Comparison of ENCODE assay signal across 16 cellular contexts in genomic region chr12:92096346-92097136, GRCh38. TPM values are rescaled to one million over a fixed set of nuclear protein-coding genes. Genes with fewer than 3 reads are reported as not detected.
DNase-seq lines count a peak whose midpoint lies in the region; ATAC-seq and TF ChIP-seq lines count a peak whose summit lies in the region.
"Had no signal": no experiment of that assay in that cellular context is flagged by ENCODE, and none has a peak within 500 bp of the region (broad histone marks: within the 10 kb centered on the region; RNA-seq: fewer than 3 reads in every experiment).

No MANE protein-coding gene starts in this region.

- H3K4me3 ChIP-seq in osteoblast (ENCODE audit: insufficient read depth, low read length): no peak overlapping the region
- H3K4me3 ChIP-seq: HAP-1, lower lobe of right lung had no signal

- peaks cover 18% of the 10 kb centered on the region for H3K36me3 Mint-ChIP-seq in activated CD4-positive, alpha-beta memory T cell treated with anti-CD3 and anti-CD28 coated beads for 36 hours
- H3K36me3 Mint-ChIP-seq in activated CD4-positive, alpha-beta memory T cell treated with anti-CD3 and anti-CD28 coated beads, Interleukin-2, amount 10 ng/mL, durations not matched to agents 7 days and 5 days (ENCODE audit: low read depth): peaks cover 3% of the 10 kb centered on the region

- H3K27ac Mint-ChIP-seq in activated CD4-positive, alpha-beta memory T cell treated with anti-CD3 and anti-CD28 coated beads for 36 hours: peak overlapping the region; percentile 70
- no peak overlapping the region for H3K27ac Mint-ChIP-seq in activated CD4-positive, alpha-beta memory T cell treated with anti-CD3 and anti-CD28 coated beads, Interleukin-2, amount 10 ng/mL, durations not matched to agents 7 days and 5 days

- H3K4me1 ChIP-seq in osteoblast (ENCODE audit: insufficient read depth, low read length): peaks cover 23% of the 10 kb centered on the region
- H3K4me1 ChIP-seq: lower lobe of right lung had no signal

- ATAC-seq in HG03139 (IDR thresholded peaks at IDR 0.05; ENCODE audit: unreplicated experiment) (no peak), HG02885 (IDR thresholded peaks at IDR 0.05; ENCODE audit: poor library complexity, unreplicated experiment) (no peak)

- H3K4me3 Mint-ChIP-seq in activated CD4-positive, alpha-beta memory T cell treated with anti-CD3 and anti-CD28 coated beads for 36 hours: no peak overlapping the region
- H3K4me3 Mint-ChIP-seq in activated CD4-positive, alpha-beta memory T cell treated with anti-CD3 and anti-CD28 coated beads, Interleukin-2, amount 10 ng/mL, durations not matched to agents 7 days and 5 days: no peak overlapping the region

- intact Hi-C loops in activated CD4-positive, alpha-beta memory T cell treated with anti-CD3 and anti-CD28 coated beads for 36 hours (cut with micrococcal nuclease): loop anchor here (2.0 kb wide), 1 partner anchor 34 kb away; no protein-coding TSS in a partner anchor

- peaks cover 15% of the 10 kb centered on the region for H3K9me3 Mint-ChIP-seq in activated CD4-positive, alpha-beta memory T cell treated with anti-CD3 and anti-CD28 coated beads for 36 hours
- peaks cover 7% of the 10 kb centered on the region for H3K9me3 Mint-ChIP-seq in activated CD4-positive, alpha-beta memory T cell treated with anti-CD3 and anti-CD28 coated beads, Interleukin-2, amount 10 ng/mL, durations not matched to agents 7 days and 5 days

- CTCF ChIA-PET in activated CD4-positive, alpha-beta memory T cell treated with anti-CD3 and anti-CD28 coated beads for 36 hours (lab: Charles Lee): interaction anchor here (1.1 kb wide), 1 partner anchor 715 kb away, joined by 3 read pairs; no protein-coding TSS in a partner anchor
- CTCF ChIA-PET in activated CD4-positive, alpha-beta memory T cell treated with anti-CD3 and anti-CD28 coated beads, Interleukin-2, amount 10 ng/mL, durations not matched to agents 7 days and 5 days (lab: Charles Lee): no interaction called here

- H3K79me2 ChIP-seq in osteoblast (ENCODE audit: insufficient read depth, low read length): no peaks in the 10 kb centered on the region

- DNase-seq in activated CD4-positive, alpha-beta memory T cell treated with anti-CD3 and anti-CD28 coated beads for 36 hours: peak; percentile 17
- DNase-seq in activated CD4-positive, alpha-beta memory T cell treated with anti-CD3 and anti-CD28 coated beads, Interleukin-2, amount 10 ng/mL, durations not matched to agents 7 days and 5 days: no peak
- peak; percentile 52 for DNase-seq in M059J (ENCODE audit: low read depth)
- DNase-seq in astrocyte of the hippocampus (ENCODE audit: low read depth, low spot score): peak; percentile 68
- peak; percentile 64 for DNase-seq in osteoblast (ENCODE audit: insufficient read length, low spot score, missing footprints)
- no peak for DNase-seq in occipital lobe (lab: John Stamatoyannopoulos, UW)
- DNase-seq: amniotic stem cell, Caco-2, Karpas-422, lower lobe of right lung, NCI-H1694, NCI-H524 treated with DMSO at 0.1 percent for 48 hours, RPMI8226 had no signal

- H3K36me3 ChIP-seq in osteoblast (ENCODE audit: insufficient read depth, low read length): no peaks in the 10 kb centered on the region
- H3K36me3 ChIP-seq: HAP-1, lower lobe of right lung had no signal

- H2AFZ ChIP-seq in osteoblast (ENCODE audit: low read length): peak overlapping the region; percentile 61

- H3K4me2 ChIP-seq in osteoblast (ENCODE audit: insufficient read depth, low read length): peak overlapping the region; percentile 42

- H3K9me3 ChIP-seq in osteoblast (ENCODE audit: low read depth, low read length): no peaks in the 10 kb centered on the region
- H3K9me3 ChIP-seq: Caco-2, HAP-1, lower lobe of right lung had no signal

- peaks cover 24% of the 10 kb centered on the region for H3K4me1 Mint-ChIP-seq in activated CD4-positive, alpha-beta memory T cell treated with anti-CD3 and anti-CD28 coated beads for 36 hours (ENCODE audit: low read depth)
- peaks cover 13% of the 10 kb centered on the region for H3K4me1 Mint-ChIP-seq in activated CD4-positive, alpha-beta memory T cell treated with anti-CD3 and anti-CD28 coated beads, Interleukin-2, amount 10 ng/mL, durations not matched to agents 7 days and 5 days

- POLR2A ChIA-PET in activated CD4-positive, alpha-beta memory T cell treated with anti-CD3 and anti-CD28 coated beads for 36 hours (lab: Charles Lee): interaction anchor here (0.6 kb wide), 1 partner anchor 113 kb away, joined by 6 read pairs; no protein-coding TSS in a partner anchor
- POLR2A ChIA-PET in activated CD4-positive, alpha-beta memory T cell treated with anti-CD3 and anti-CD28 coated beads, Interleukin-2, amount 10 ng/mL, durations not matched to agents 7 days and 5 days (lab: Charles Lee): no interaction called here

- no peaks in the 10 kb centered on the region for H4K20me1 ChIP-seq in osteoblast (ENCODE audit: insufficient read depth, low read length)

- no peaks in the 10 kb centered on the region for H3K27me3 Mint-ChIP-seq in activated CD4-positive, alpha-beta memory T cell treated with anti-CD3 and anti-CD28 coated beads for 36 hours
- H3K27me3 Mint-ChIP-seq in activated CD4-positive, alpha-beta memory T cell treated with anti-CD3 and anti-CD28 coated beads, Interleukin-2, amount 10 ng/mL, durations not matched to agents 7 days and 5 days: no peaks in the 10 kb centered on the region

- peak overlapping the region; percentile 58 for H3K27ac ChIP-seq in osteoblast (ENCODE audit: low read depth, low read length)
- H3K27ac ChIP-seq: lower lobe of right lung had no signal

- no peak for TF ChIP-seq CTCF in osteoblast (IDR thresholded peaks at IDR 0.05; ENCODE audit: extremely low read depth, low read depth, low read length)

- H3K27me3 ChIP-seq in osteoblast (ENCODE audit: insufficient read depth, low read length): no peaks in the 10 kb centered on the region

RNA-seq across cellular contexts. Expression of gene BTG1, which starts 49.1 kb away (rescaled TPM):
- total RNA-seq in activated CD4-positive, alpha-beta memory T cell treated with anti-CD3 and anti-CD28 coated beads for 36 hours: 100 to 1,000 TPM; 137 to 144 TPM
- 100 to 1,000 TPM; 217 to 227 TPM for total RNA-seq in activated CD4-positive, alpha-beta memory T cell treated with anti-CD3 and anti-CD28 coated beads, Interleukin-2, amount 10 ng/mL, durations not matched to agents 7 days and 5 days
- total RNA-seq in M059J (2014; rRNA removed; shearing (Covaris generic)): 10.2 and 14.4 TPM in 2 replicates
- total RNA-seq in osteoblast: 23.6 and 25.0 TPM in 2 replicates
- total RNA-seq in occipital lobe: 22.8 TPM

Comparison
In these comparisons a context has a peak if more than half of its experiments do, and no peak if none do; other contexts are left out.
1. DNase-seq: peak in activated CD4-positive, alpha-beta memory T cell treated with anti-CD3 and anti-CD28 coated beads for 36 hours (single experiment), M059J (single experiment), astrocyte of the hippocampus (single experiment) and osteoblast (single experiment); none in activated CD4-positive, alpha-beta memory T cell treated with anti-CD3 and anti-CD28 coated beads, Interleukin-2, amount 10 ng/mL, durations not matched to agents 7 days and 5 days (single experiment) and occipital lobe (single experiment).